10 cellular contexts compared by ENCODE assay signal in genomic region chr19:2215281-2215751, GRCh38. TPM values are rescaled to one million over a fixed set of nuclear protein-coding genes. Genes with fewer than 3 reads are reported as not detected.
DNase-seq lines count a peak whose midpoint lies in the region; ATAC-seq and TF ChIP-seq lines count a peak whose summit lies in the region.
"Had no signal": no experiment of that assay in that cellular context is flagged by ENCODE, and none has a peak within 500 bp of the region (broad histone marks: within the 10 kb centered on the region; RNA-seq: fewer than 3 reads in every experiment).

No MANE protein-coding gene starts in this region.

- H3K9me3 Mint-ChIP-seq in GM23338 (no peaks in the 10 kb centered on the region; the same call in 2 of the 3 replicates), glutamatergic neuron (ENCODE audit: unreplicated experiment) (peaks cover 1% of the 10 kb centered on the region)

- no peak overlapping the region for H2AFZ ChIP-seq in GM23338

- H3K9me2 ChIP-seq in GM23338 (ENCODE audit: insufficient read depth) = no peaks in the 10 kb centered on the region

- H4K20me1 ChIP-seq in GM23338 (replicated peaks; ENCODE audit: insufficient read depth) = 0 out of 2 replicates have a peak, but pooled peaks cover 4% of the 10 kb centered on the region

- H3K27me3 Mint-ChIP-seq in GM23338 (ENCODE audit: insufficient read depth, low read depth, poor library complexity) (peaks cover 10% of the 10 kb centered on the region), glutamatergic neuron (ENCODE audit: unreplicated experiment) (peaks cover 10% of the 10 kb centered on the region)

- H3K27ac Mint-ChIP-seq in GM23338 (peak overlapping the region; percentile 62), glutamatergic neuron (ENCODE audit: unreplicated experiment) (peak overlapping the region; percentile 22)

- no peak overlapping the region for H3K4me2 ChIP-seq in GM23338

- H3K4me3 Mint-ChIP-seq in GM23338 = no peak overlapping the region
- no peak overlapping the region for H3K4me3 Mint-ChIP-seq in glutamatergic neuron (ENCODE audit: unreplicated experiment)

- peaks cover 54% of the 10 kb centered on the region for H3K36me3 Mint-ChIP-seq in GM23338 (ENCODE audit: low read depth)
- peaks cover 4% of the 10 kb centered on the region for H3K36me3 Mint-ChIP-seq in glutamatergic neuron (ENCODE audit: unreplicated experiment)

- 0 out of 2 replicates have a peak, but pooled peaks cover 3% of the 10 kb centered on the region for H3F3A ChIP-seq in GM23338 (replicated peaks; ENCODE audit: low read depth)

- H3K36me3 ChIP-seq in GM23338 (ENCODE audit: insufficient read depth) = peaks cover 12% of the 10 kb centered on the region; the same call in 1 of the 2 replicates
- H3K36me3 ChIP-seq: uterus had no signal

- no peaks in the 10 kb centered on the region for H3K27me3 ChIP-seq in GM23338 (ENCODE audit: insufficient read depth)
- H3K27me3 ChIP-seq: colonic mucosa, uterus had no signal

- H3K79me2 ChIP-seq in GM23338 (replicated peaks; ENCODE audit: insufficient read depth) = no peaks in the 10 kb centered on the region

- H3K4me1 Mint-ChIP-seq in GM23338 (peaks cover 3% of the 10 kb centered on the region; the same call in 2 of the 3 replicates), glutamatergic neuron (ENCODE audit: low read depth, unreplicated experiment) (peaks cover 6% of the 10 kb centered on the region)

- H3K4me1 ChIP-seq in GM23338 (ENCODE audit: insufficient read depth) = no peaks in the 10 kb centered on the region
- H3K4me1 ChIP-seq: uterus had no signal

- H3K4me3 ChIP-seq in GM23338 = no peak overlapping the region
- H3K4me3 ChIP-seq: colonic mucosa, uterus had no signal

- DNase-seq in GM23338 (ENCODE audit: low spot score) (peak; percentile 47), T-helper 1 cell (peak in 3 of 5 donors; percentile 25 to 35 (median 34)), glutamatergic neuron (peak; percentile 71), cerebellar cortex (ENCODE audit: low spot score) (no peak), SW480 (ENCODE audit: low spot score) (no peak)
- DNase-seq: Calu3, colonic mucosa, uterus had no signal

- no peak for TF ChIP-seq CTCF in GM23338 (conservative IDR thresholded peaks at IDR 0.05; ENCODE audit: low read depth in 2 of 2)
- no peak for TF ChIP-seq CTCF in glutamatergic neuron (IDR thresholded peaks at IDR 0.05; ENCODE audit: partially characterized antibody, unreplicated experiment)

- no peak overlapping the region; the same call in 1 of the 2 replicates for H3K27ac ChIP-seq in GM23338 (ENCODE audit: low read depth)
- H3K27ac ChIP-seq: colonic mucosa, uterus had no signal

- peak; percentile 74 for ATAC-seq in GM23338
- ATAC-seq in HG03354 (IDR thresholded peaks at IDR 0.05; ENCODE audit: poor library complexity, severe bottlenecking, unreplicated experiment) = no peak

TF ChIP-seq in GM23338, 12 proteins besides CTCF, POLR2A, EP300 and RAD21 (continues in another document):
- TF ChIP-seq, protein P1, sequence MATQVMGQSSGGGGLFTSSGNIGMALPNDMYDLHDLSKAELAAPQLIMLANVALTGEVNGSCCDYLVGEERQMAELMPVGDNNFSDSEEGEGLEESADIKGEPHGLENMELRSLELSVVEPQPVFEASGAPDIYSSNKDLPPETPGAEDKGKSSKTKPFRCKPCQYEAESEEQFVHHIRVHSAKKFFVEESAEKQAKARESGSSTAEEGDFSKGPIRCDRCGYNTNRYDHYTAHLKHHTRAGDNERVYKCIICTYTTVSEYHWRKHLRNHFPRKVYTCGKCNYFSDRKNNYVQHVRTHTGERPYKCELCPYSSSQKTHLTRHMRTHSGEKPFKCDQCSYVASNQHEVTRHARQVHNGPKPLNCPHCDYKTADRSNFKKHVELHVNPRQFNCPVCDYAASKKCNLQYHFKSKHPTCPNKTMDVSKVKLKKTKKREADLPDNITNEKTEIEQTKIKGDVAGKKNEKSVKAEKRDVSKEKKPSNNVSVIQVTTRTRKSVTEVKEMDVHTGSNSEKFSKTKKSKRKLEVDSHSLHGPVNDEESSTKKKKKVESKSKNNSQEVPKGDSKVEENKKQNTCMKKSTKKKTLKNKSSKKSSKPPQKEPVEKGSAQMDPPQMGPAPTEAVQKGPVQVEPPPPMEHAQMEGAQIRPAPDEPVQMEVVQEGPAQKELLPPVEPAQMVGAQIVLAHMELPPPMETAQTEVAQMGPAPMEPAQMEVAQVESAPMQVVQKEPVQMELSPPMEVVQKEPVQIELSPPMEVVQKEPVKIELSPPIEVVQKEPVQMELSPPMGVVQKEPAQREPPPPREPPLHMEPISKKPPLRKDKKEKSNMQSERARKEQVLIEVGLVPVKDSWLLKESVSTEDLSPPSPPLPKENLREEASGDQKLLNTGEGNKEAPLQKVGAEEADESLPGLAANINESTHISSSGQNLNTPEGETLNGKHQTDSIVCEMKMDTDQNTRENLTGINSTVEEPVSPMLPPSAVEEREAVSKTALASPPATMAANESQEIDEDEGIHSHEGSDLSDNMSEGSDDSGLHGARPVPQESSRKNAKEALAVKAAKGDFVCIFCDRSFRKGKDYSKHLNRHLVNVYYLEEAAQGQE (IDR thresholded peaks at IDR 0.05; ENCODE audit: unreplicated experiment) = no peak
- TF ChIP-seq CREB1 (CRISPR knock-in tag; IDR thresholded peaks at IDR 0.05; ENCODE audit: low read depth) = no peak
- no peak for TF ChIP-seq JUNB (IDR thresholded peaks at IDR 0.05; ENCODE audit: unreplicated experiment)
- no peak for TF ChIP-seq STAT1 (IDR thresholded peaks at IDR 0.05; ENCODE audit: unreplicated experiment)

RNA-seq across cellular contexts. Expression of gene PLEKHJ1, which starts 20.8 kb away (rescaled TPM):
- total RNA-seq in GM23338 (2014; rRNA removed; shearing (Covaris generic)) = 175 and 210 TPM in 2 replicates
- polyA plus RNA-seq in GM23338 (2016; fragmentation: Nextera tagmentation; extraction: Ambion mirVana) = 142 and 146 TPM in 2 replicates
- 164 TPM for total RNA-seq in glutamatergic neuron (ENCODE audit: unreplicated experiment)

RNA-seq across cellular contexts. Expression of gene SF3A2, which starts 21.3 kb away (rescaled TPM):
- total RNA-seq in GM23338 (2014; rRNA removed; shearing (Covaris generic)) = 79.1 and 128 TPM in 2 replicates
- polyA plus RNA-seq in GM23338 (2016; fragmentation: Nextera tagmentation; extraction: Ambion mirVana) = 67.7 and 76.0 TPM in 2 replicates
- 101 TPM for total RNA-seq in glutamatergic neuron (ENCODE audit: unreplicated experiment)

RNA-seq across cellular contexts. Expression of gene AMH, which starts 33.8 kb away (rescaled TPM):
- total RNA-seq in GM23338 (2014; rRNA removed; shearing (Covaris generic)) = 2.6 and 6.8 TPM in 2 replicates
- polyA plus RNA-seq in GM23338 (2016; fragmentation: Nextera tagmentation; extraction: Ambion mirVana) = 1.4 and 1.9 TPM in 2 replicates
- 11.0 TPM for total RNA-seq in glutamatergic neuron (ENCODE audit: unreplicated experiment)

RNA-seq across cellular contexts. Expression of gene JSRP1, which starts 40.9 kb away (rescaled TPM):
- 2.4 and 4.5 TPM in 2 replicates for total RNA-seq in GM23338 (2014; rRNA removed; shearing (Covaris generic))
- 3.1 and 3.7 TPM in 2 replicates for polyA plus RNA-seq in GM23338 (2016; fragmentation: Nextera tagmentation; extraction: Ambion mirVana)
- not detected for total RNA-seq in glutamatergic neuron (ENCODE audit: unreplicated experiment)
- total RNA-seq: NCI-H460, uterus had no signal

RNA-seq across cellular contexts. Expression of gene DOT1L, which starts 51.6 kb away (rescaled TPM):
- total RNA-seq in GM23338 (2014; rRNA removed; shearing (Covaris generic)) = 23.4 and 40.6 TPM in 2 replicates
- polyA plus RNA-seq in GM23338 (2016; fragmentation: Nextera tagmentation; extraction: Ambion mirVana) = 25.5 and 31.0 TPM in 2 replicates
- total RNA-seq in glutamatergic neuron (ENCODE audit: unreplicated experiment) = 71.4 TPM

Comparison
In these comparisons a context has a peak if more than half of its experiments do, and no peak if none do; other contexts are left out.
1. DNase-seq: peak in GM23338 (single experiment), T-helper 1 cell (3 of 5) and glutamatergic neuron (single experiment); none in cerebellar cortex (single experiment) and SW480 (single experiment).